ENCODE assay signal across 22 cellular contexts in the genomic region with DNA sequence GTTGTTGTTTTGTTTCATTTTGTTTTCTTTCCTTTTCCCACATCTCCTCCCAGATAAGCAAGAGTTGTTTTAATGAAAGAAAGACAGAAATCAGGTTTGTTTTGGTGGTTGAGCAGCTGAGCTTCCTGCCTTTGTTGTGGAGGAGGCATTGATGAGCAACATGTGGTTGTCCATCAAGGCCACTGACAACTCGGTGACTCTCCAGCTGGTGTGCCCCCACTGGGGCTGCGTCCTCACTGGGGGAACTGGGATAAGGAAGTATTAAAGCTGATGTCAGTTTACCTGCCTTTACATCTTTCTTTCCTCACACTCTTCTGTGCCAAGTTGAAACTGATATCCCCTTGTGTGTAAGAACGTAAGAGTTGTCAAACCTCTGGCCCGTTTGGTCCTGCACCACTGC. TPM values are rescaled to one million over a fixed set of nuclear protein-coding genes. Genes with fewer than 3 reads are reported as not detected.
DNase-seq lines count a peak whose midpoint lies in the region; ATAC-seq and TF ChIP-seq lines count a peak whose summit lies in the region.
"Had no signal": no experiment of that assay in that cellular context is flagged by ENCODE, and none has a peak within 500 bp of the region (broad histone marks: within the 10 kb centered on the region; RNA-seq: fewer than 3 reads in every experiment).

No MANE protein-coding gene starts in this region.

- no peaks in the 10 kb centered on the region for H3K27me3 ChIP-seq in osteoblast (ENCODE audit: insufficient read depth, low read length)
- H3K27me3 ChIP-seq: body of pancreas, left lung had no signal

- DNase-seq in activated T-cell treated with anti-CD3 and anti-CD28 coated beads, Interleukin-2, amount 50 U/mL, for 72 hours, result no peak
- no peak for DNase-seq in activated T-cell treated with anti-CD3 and anti-CD28 coated beads, Interleukin-2, amount 50 U/mL, for 1 hour
- peak; percentile 38 for DNase-seq in NB4 (ENCODE audit: low read depth)
- DNase-seq in endothelial cell (ENCODE audit: low spot score), result no peak
- peak; percentile 27 for DNase-seq in osteoblast (ENCODE audit: insufficient read length, low spot score, missing footprints)
- no peak for DNase-seq in NCI-H748 treated with DMSO at 0.1 percent for 48 hours (lab: John Stamatoyannopoulos, UW)
- DNase-seq in CD1c-positive myeloid dendritic cell (ENCODE audit: extremely low spot score), result no peak
- DNase-seq: body of pancreas; C1 segment of cervical spinal cord; DMS 273 treated with DMSO at 0.1 percent for 48 hours; KBM-7; left lung; NCI-H1092; NCI-H1930; NCI-H345; nucleus accumbens; SHP77; stimulated activated CD4-positive, alpha-beta T cell treated with anti-CD3 and anti-CD28 coated beads, Interleukin-12 subunit alpha, Interleukin-12 subunit beta, amount 100 ng/mL, for 4 hours had no signal

- no peak for ATAC-seq in activated T-cell treated with anti-CD3 and anti-CD28 coated beads, Interleukin-2, amount 50 U/mL, for 72 hours (replicated peaks in 1 of 2)
- no peak for ATAC-seq in HG02678 (IDR thresholded peaks at IDR 0.05; ENCODE audit: unreplicated experiment)
- ATAC-seq: activated naive CD4-positive, alpha-beta T cell treated with anti-CD3 and anti-CD28 coated beads, Interleukin-2, amount 50 U/mL, for 72 hours; body of pancreas; left lung had no signal

- H3K27ac Mint-ChIP-seq in activated T-cell treated with anti-CD3 and anti-CD28 coated beads, Interleukin-2, amount 50 U/mL, for 72 hours, result peak overlapping the region; percentile 44
- H3K27ac Mint-ChIP-seq in endothelial cell (ENCODE audit: unreplicated experiment), result peak overlapping the region; percentile 82

- H3K27ac ChIP-seq in osteoblast (ENCODE audit: low read depth, low read length), result no peak overlapping the region
- H3K27ac ChIP-seq: body of pancreas had no signal

- no peaks in the 10 kb centered on the region for H3K9me3 ChIP-seq in osteoblast (ENCODE audit: low read depth, low read length)
- H3K9me3 ChIP-seq: body of pancreas, left lung had no signal

- no peak overlapping the region for H3K4me3 ChIP-seq in NB4 (ENCODE audit: low read depth, low read length)
- H3K4me3 ChIP-seq in osteoblast (ENCODE audit: insufficient read depth, low read length), result no peak overlapping the region
- H3K4me3 ChIP-seq: body of pancreas, left lung had no signal

- no peak overlapping the region for H3K4me2 ChIP-seq in osteoblast (ENCODE audit: insufficient read depth, low read length)

- peaks cover 10% of the 10 kb centered on the region for H3K36me3 ChIP-seq in osteoblast (ENCODE audit: insufficient read depth, low read length)

- H4K20me1 ChIP-seq in osteoblast (ENCODE audit: insufficient read depth, low read length), result peaks cover 78% of the 10 kb centered on the region

- no peak overlapping the region for H2AFZ ChIP-seq in osteoblast (ENCODE audit: low read length)

- peaks cover 68% of the 10 kb centered on the region for H3K4me1 Mint-ChIP-seq in activated T-cell treated with anti-CD3 and anti-CD28 coated beads, Interleukin-2, amount 50 U/mL, for 72 hours (ENCODE audit: low read depth)
- peaks cover 77% of the 10 kb centered on the region for H3K4me1 Mint-ChIP-seq in endothelial cell (ENCODE audit: unreplicated experiment)

- H3K4me3 Mint-ChIP-seq in activated T-cell treated with anti-CD3 and anti-CD28 coated beads, Interleukin-2, amount 50 U/mL, for 72 hours, result peak overlapping the region in 1 of 2 donors; percentile 40
- peak overlapping the region; percentile 70 for H3K4me3 Mint-ChIP-seq in endothelial cell (ENCODE audit: unreplicated experiment)

- peaks cover 10% of the 10 kb centered on the region for H3K4me1 ChIP-seq in osteoblast (ENCODE audit: insufficient read depth, low read length)

- TF ChIP-seq CTCF in NB4 (IDR thresholded peaks at IDR 0.05; ENCODE audit: low read depth, low read length) (no peak), endothelial cell (IDR thresholded peaks at IDR 0.05; ENCODE audit: unreplicated experiment) (no peak), osteoblast (IDR thresholded peaks at IDR 0.05; ENCODE audit: extremely low read depth, low read depth, low read length) (no peak)

- H3K9me3 Mint-ChIP-seq in activated T-cell treated with anti-CD3 and anti-CD28 coated beads, Interleukin-2, amount 50 U/mL, for 72 hours, result no peaks in the 10 kb centered on the region
- H3K9me3 Mint-ChIP-seq in endothelial cell (ENCODE audit: unreplicated experiment), result no peaks in the 10 kb centered on the region
- H3K9me3 Mint-ChIP-seq: activated naive CD4-positive, alpha-beta T cell treated with anti-CD3 and anti-CD28 coated beads, Interleukin-2, amount 50 U/mL, for 72 hours had no signal

- H3K36me3 Mint-ChIP-seq in activated T-cell treated with anti-CD3 and anti-CD28 coated beads, Interleukin-2, amount 50 U/mL, for 72 hours (ENCODE audit: insufficient read depth in 2 of 2), result peaks cover 0 to 2% of the 10 kb centered on the region in 2 donors
- peaks cover 31% of the 10 kb centered on the region for H3K36me3 Mint-ChIP-seq in endothelial cell (ENCODE audit: low read depth, unreplicated experiment)

- H3K27me3 Mint-ChIP-seq in activated T-cell treated with anti-CD3 and anti-CD28 coated beads, Interleukin-2, amount 50 U/mL, for 72 hours (ENCODE audit: low read depth), result no peaks in the 10 kb centered on the region
- peaks cover 6% of the 10 kb centered on the region for H3K27me3 Mint-ChIP-seq in endothelial cell (ENCODE audit: unreplicated experiment)

- TF ChIP-seq POLR2A in NB4 (IDR thresholded peaks at IDR 0.05; ENCODE audit: extremely low read depth, insufficient read length), result no peak

- peaks cover 90% of the 10 kb centered on the region for H3K79me2 ChIP-seq in osteoblast (ENCODE audit: insufficient read depth, low read length)

RNA-seq across cellular contexts. Expression of a gene that starts 5.9 kb away (rescaled TPM):
- total RNA-seq in activated T-cell treated with anti-CD3 and anti-CD28 coated beads, Interleukin-2, amount 50 U/mL, for 72 hours, result 10 to 100 TPM; 42.6 to 48.7 TPM
- 132 TPM for total RNA-seq in endothelial cell (ENCODE audit: unreplicated experiment)
- 51.3 and 54.3 TPM in 2 replicates for total RNA-seq in osteoblast

RNA-seq across cellular contexts. Expression of a gene that starts 6.6 kb away (rescaled TPM):
- total RNA-seq in activated T-cell treated with anti-CD3 and anti-CD28 coated beads, Interleukin-2, amount 50 U/mL, for 72 hours, result 10 to 100 TPM; 65.8 to 75.6 TPM
- total RNA-seq in endothelial cell (ENCODE audit: unreplicated experiment), result 25.4 TPM
- 9.4 and 12.7 TPM in 2 replicates for total RNA-seq in osteoblast

RNA-seq across cellular contexts. Expression of a gene that starts 22.8 kb away (rescaled TPM):
- 10 to 100 TPM; 70.4 to 89.0 TPM for total RNA-seq in activated T-cell treated with anti-CD3 and anti-CD28 coated beads, Interleukin-2, amount 50 U/mL, for 72 hours
- 42.5 TPM for total RNA-seq in endothelial cell (ENCODE audit: unreplicated experiment)
- total RNA-seq in osteoblast, result 36.2 and 42.0 TPM in 2 replicates

RNA-seq across cellular contexts. Expression of a gene that starts 23.0 kb away (rescaled TPM):
- 10 to 100 TPM; 21.6 to 24.0 TPM for total RNA-seq in activated T-cell treated with anti-CD3 and anti-CD28 coated beads, Interleukin-2, amount 50 U/mL, for 72 hours
- total RNA-seq in endothelial cell (ENCODE audit: unreplicated experiment) (33.5 TPM), osteoblast (17.7 and 21.5 TPM in 2 replicates)

RNA-seq across cellular contexts. Expression of a gene that starts 45.8 kb away (rescaled TPM):
- 10 to 100 TPM; 13.0 to 13.6 TPM for total RNA-seq in activated T-cell treated with anti-CD3 and anti-CD28 coated beads, Interleukin-2, amount 50 U/mL, for 72 hours
- total RNA-seq in endothelial cell (ENCODE audit: unreplicated experiment), result 16.5 TPM
- not detected in 2 replicates for total RNA-seq in osteoblast
- total RNA-seq: G401, subcutaneous adipose tissue had no signal

Comparison
In these comparisons a context has a peak if more than half of its experiments do, and no peak if none do; other contexts are left out.
1. DNase-seq: peak in NB4 (single experiment) and osteoblast (single experiment); none in activated T-cell treated with anti-CD3 and anti-CD28 coated beads, Interleukin-2, amount 50 U/mL, for 72 hours (0 of 2), activated T-cell treated with anti-CD3 and anti-CD28 coated beads, Interleukin-2, amount 50 U/mL, for 1 hour (single experiment), endothelial cell (single experiment), NCI-H748 treated with DMSO at 0.1 percent for 48 hours (single experiment) and CD1c-positive myeloid dendritic cell (single experiment).